ENCODE assay signal across 30 cellular contexts in genomic region chr12:113758165-113758924, GRCh38.
"Had no signal": no experiment of that assay in that cellular context is flagged by ENCODE, and none has a peak within 500 bp of the region (broad histone marks: within the 10 kb centered on the region; RNA-seq: fewer than 3 reads in every experiment).

No MANE protein-coding gene starts in this region.

- H3K27me3 ChIP-seq: MG63 had no signal

- FAIRE-seq: RCC 7860 had no signal

- H3K4me3 ChIP-seq: adrenal gland, MG63, PC-9 had no signal

- H3K4me2 ChIP-seq: PC-9 had no signal

- H3K27ac ChIP-seq: adrenal gland, PC-9, RWPE1, VCaP had no signal

- DNase-seq: activated B cell treated with CpG ODN at 0.5 μM for 24 hours; activated CD4-positive, alpha-beta memory T cell treated with anti-CD3 and anti-CD28 coated beads for 36 hours; activated CD4-positive, alpha-beta T cell treated with anti-CD3 and anti-CD28 coated beads for 4 hours; activated CD4-positive, alpha-beta T cell treated with anti-CD3 and anti-CD28 coated beads, Interleukin-2, amount 50 U/mL, for 1 hour; activated CD4-positive, CD25-positive, alpha-beta regulatory T cell treated with anti-CD3 and anti-CD28 coated beads, Interleukin-2, amount 50 U/mL, for 72 hours; activated CD8-positive, alpha-beta memory T cell treated with anti-CD3 and anti-CD28 coated beads, Interleukin-2, amount 50 U/mL, for 4 hours; activated gamma-delta T cell treated with Interleukin-2 at 50 U/mL for 16 hours; activated naive CD4-positive, alpha-beta T cell treated with anti-CD3 and anti-CD28 coated beads for 36 hours; activated T-cell treated with anti-CD3 and anti-CD28 coated beads for 4 hours; activated T-cell treated with anti-CD3 and anti-CD28 coated beads, Interleukin-2, amount 50 U/mL, for 4 hours; adrenal gland; central memory CD4-positive, alpha-beta T cell; Kasumi-1; KG1; MG63; NCI-H1048; NCI-H1105 treated with DMSO at 0.1 percent for 48 hours; NCI-H1436; NCI-H1694 treated with DMSO at 0.1 percent for 48 hours; NCI-H2029; NCI-H345; NCI-H524 treated with DMSO at 0.1 percent for 48 hours; PC-9; SW 1271; T-helper 1 cell; T-helper 2 cell; T-helper 9 cell had no signal

- H3K9me3 ChIP-seq: adrenal gland, MG63 had no signal

- H3K4me1 ChIP-seq: adrenal gland had no signal

- H3K36me3 ChIP-seq: adrenal gland, MG63 had no signal
